ENCODE assay signal across 1 cellular context in genomic region chr1:217630711-217631591, GRCh38.
A peak's percentile ranks its signal among the peaks of the same experiment; 100 is the strongest.
TF ChIP-seq lines count a peak whose summit lies in the region.

Gene GPATCH2, minus strand, starts transcription at chr1:217631090. Its CDS starts 119 bp downstream, at chr1:217630971.
Gene SPATA17, plus strand, starts transcription at chr1:217631344. Its CDS starts 35 bp downstream, at chr1:217631379.

TF ChIP-seq in H1, 55 proteins besides CTCF, POLR2A, EP300 and RAD21:
- TF ChIP-seq TBP (IDR thresholded peaks at IDR 0.05; ENCODE audit: low read depth, low read length) (peak; percentile 73), BACH1 (IDR thresholded peaks at IDR 0.05; ENCODE audit: low read length) (no peak), TAF1 (IDR thresholded peaks at IDR 0.05; ENCODE audit: low read depth, low read length) (peak; percentile 87), SIX5 (IDR thresholded peaks at IDR 0.05; ENCODE audit: low read depth, low read length) (peak; percentile 52), KDM5A (IDR thresholded peaks at IDR 0.05; ENCODE audit: low read length) (no peak), RXRA (IDR thresholded peaks at IDR 0.05; ENCODE audit: insufficient read depth, low read depth, low read length) (no peak), CREB1 (IDR thresholded peaks at IDR 0.05) (0 out of 2 replicates have a peak, but pooled peaks have one; percentile 6), ATF3 (IDR thresholded peaks at IDR 0.05; ENCODE audit: insufficient read depth, low read depth, low read length) (no peak), CHD2 (IDR thresholded peaks at IDR 0.05; ENCODE audit: low read length) (no peak), GTF2F1 (IDR thresholded peaks at IDR 0.05; ENCODE audit: borderline replicate concordance, low read depth, low read length) (no peak), RFX5 (IDR thresholded peaks at IDR 0.05; ENCODE audit: borderline replicate concordance, low read depth, low read length) (no peak), SRF (IDR thresholded peaks at IDR 0.05; ENCODE audit: low read depth, low read length) (no peak), HDAC2 (IDR thresholded peaks at IDR 0.05; ENCODE audit: borderline replicate concordance in 1 of 2, low read depth in 2 of 2, low read length in 2 of 2) (no peak), EGR1 (IDR thresholded peaks at IDR 0.05; ENCODE audit: borderline replicate concordance, low read depth, low read length) (no peak; the same call in 1 of the 2 replicates), PHF8 (conservative IDR thresholded peaks at IDR 0.05; ENCODE audit: low read depth, low read length) (peak; percentile 89), SIRT6 (IDR thresholded peaks at IDR 0.05; ENCODE audit: low read length) (no peak), BRCA1 (IDR thresholded peaks at IDR 0.05; ENCODE audit: low read depth, low read length) (no peak), POLR2AphosphoS5 (IDR thresholded peaks at IDR 0.05; ENCODE audit: low read depth, low read length) (peak; percentile 93), POU5F1 (IDR thresholded peaks at IDR 0.05; ENCODE audit: low read depth, low read length) (no peak), JUND (IDR thresholded peaks at IDR 0.05; ENCODE audit: low read length) (peak; percentile 97), NANOG (IDR thresholded peaks at IDR 0.05; ENCODE audit: insufficient read depth, low read depth, low read length, poor library complexity, severe bottlenecking) (no peak), SUZ12 (IDR thresholded peaks at IDR 0.05; ENCODE audit: low read length) (no peak), EZH2 (IDR thresholded peaks at IDR 0.05; ENCODE audit: low read depth, low read length, severe bottlenecking) (no peak), NRF1 (IDR thresholded peaks at IDR 0.05; ENCODE audit: low read depth, low read length) (no peak), CHD1 (IDR thresholded peaks at IDR 0.05; ENCODE audit: low read depth, low read length) (peak; percentile 94), CBX5 (IDR thresholded peaks at IDR 0.05; ENCODE audit: low read depth, low read length) (no peak), RBBP5 (IDR thresholded peaks at IDR 0.05; ENCODE audit: borderline replicate concordance, low read depth, low read length) (peak; percentile 100), SP2 (IDR thresholded peaks at IDR 0.05; ENCODE audit: low read length) (no peak), BCL11A (IDR thresholded peaks at IDR 0.05; ENCODE audit: low read depth in 2 of 2, low read length in 2 of 2) (no peak), E2F6 (IDR thresholded peaks at IDR 0.05) (peak; percentile 42; the same call in 1 of the 2 replicates), FOSL1 (IDR thresholded peaks at IDR 0.05; ENCODE audit: insufficient read depth, low read depth, low read length) (no peak), SIN3A (conservative IDR thresholded peaks at IDR 0.05 in 1 of 2, IDR thresholded peaks at IDR 0.05 in 1 of 2; ENCODE audit: low read depth in 1 of 2, low read length in 2 of 2) (peak in 1 of 2 experiments; percentile 81; a peak in 2 of 4 replicates), KDM1A (IDR thresholded peaks at IDR 0.05; ENCODE audit: borderline replicate concordance, low read length) (no peak), KDM4A (IDR thresholded peaks at IDR 0.05; ENCODE audit: low read depth, low read length, severe bottlenecking) (peak; percentile 80), CBX8 (IDR thresholded peaks at IDR 0.05; ENCODE audit: borderline replicate concordance, low read depth, low read length) (no peak), ASH2L (IDR thresholded peaks at IDR 0.05; ENCODE audit: low read length) (peak; percentile 100), USF2 (IDR thresholded peaks at IDR 0.05; ENCODE audit: low read length) (no peak), HDAC6 (IDR thresholded peaks at IDR 0.05; ENCODE audit: low read depth, low read length) (no peak), ZNF274 (IDR thresholded peaks at IDR 0.05; ENCODE audit: borderline replicate concordance, extremely low read depth, low read length) (no peak), SP4 (IDR thresholded peaks at IDR 0.05; ENCODE audit: low read length) (no peak), CTBP2 (IDR thresholded peaks at IDR 0.05; ENCODE audit: borderline replicate concordance, insufficient read depth, insufficient read length, low read length) (no peak), ATF2 (IDR thresholded peaks at IDR 0.05; ENCODE audit: low read length) (no peak), TEAD4 (IDR thresholded peaks at IDR 0.05; ENCODE audit: low read depth, low read length) (no peak), SAP30 (IDR thresholded peaks at IDR 0.05; ENCODE audit: insufficient read depth, insufficient replicate concordance, low read length) (peak; percentile 93), MAFK (IDR thresholded peaks at IDR 0.05; ENCODE audit: low read depth, low read length) (no peak), JUN (IDR thresholded peaks at IDR 0.05; ENCODE audit: low read depth, low read length) (no peak), SP1 (IDR thresholded peaks at IDR 0.05; ENCODE audit: low read depth, low read length) (no peak), YY1 (IDR thresholded peaks at IDR 0.05; ENCODE audit: low read depth, low read length) (peak; percentile 83), CHD7 (IDR thresholded peaks at IDR 0.05; ENCODE audit: insufficient replicate concordance, low read length) (no peak), RNF2 (IDR thresholded peaks at IDR 0.05; ENCODE audit: borderline replicate concordance, low read depth, low read length, missing control alignments, poor library complexity, severe bottlenecking) (no peak), MAX (IDR thresholded peaks at IDR 0.05) (peak; percentile 75), GABPA (IDR thresholded peaks at IDR 0.05; ENCODE audit: borderline replicate concordance, insufficient read depth, low read length) (peak; percentile 77; the same call in 1 of the 2 replicates), CEBPB (IDR thresholded peaks at IDR 0.05; ENCODE audit: low read depth, low read length) (no peak), TAF7 (optimal IDR thresholded peaks at IDR 0.05; ENCODE audit: borderline replicate concordance, low read depth, low read length) (peak; percentile 77), TCF12 (IDR thresholded peaks at IDR 0.05; ENCODE audit: low read depth, low read length) (no peak)
